9 cellular contexts compared by ENCODE assay signal in genomic region chr3:193190387-193190786, GRCh38. TPM values are rescaled to one million over a fixed set of nuclear protein-coding genes. Genes with fewer than 3 reads are reported as not detected.
DNase-seq lines count a peak whose midpoint lies in the region; ATAC-seq, FAIRE-seq and TF ChIP-seq lines count a peak whose summit lies in the region.
"Had no signal": no experiment of that assay in that cellular context is flagged by ENCODE, and none has a peak within 500 bp of the region (broad histone marks: within the 10 kb centered on the region; RNA-seq: fewer than 3 reads in every experiment).

No MANE protein-coding gene starts in this region.

- no peaks in the 10 kb centered on the region for H3K9me3 Mint-ChIP-seq in neural crest cell

- H3K27ac Mint-ChIP-seq in neural crest cell (ENCODE audit: unreplicated experiment): no peak overlapping the region

- no peaks in the 10 kb centered on the region for H3K4me1 Mint-ChIP-seq in neural crest cell

- no peak overlapping the region for H3K4me3 Mint-ChIP-seq in neural crest cell

- no peaks in the 10 kb centered on the region for H3K36me3 ChIP-seq in bronchial epithelial cell (ENCODE audit: control insufficient read depth, insufficient read depth, low read length)

- H3K4me3 ChIP-seq in bronchial epithelial cell (ENCODE audit: low read depth, low read length): no peak overlapping the region

- H3K27me3 ChIP-seq in bronchial epithelial cell (ENCODE audit: control insufficient read depth, insufficient read depth, low read length): no peaks in the 10 kb centered on the region

- peak; percentile 58 for ATAC-seq in HG02623 (IDR thresholded peaks at IDR 0.05; ENCODE audit: unreplicated experiment)
- ATAC-seq in HG03108 (IDR thresholded peaks at IDR 0.05; ENCODE audit: unreplicated experiment): no peak

- FAIRE-seq in bronchial epithelial cell (lab: Jason Lieb, UNC): no peak
- FAIRE-seq: A204.1 had no signal

- H3K36me3 Mint-ChIP-seq in neural crest cell (ENCODE audit: low read depth): no peaks in the 10 kb centered on the region

- DNase-seq in NCI-H1417 (lab: John Stamatoyannopoulos, UW) (peak; percentile 19 to 79 (median 61)), NCI-H1417 treated with DMSO at 0.1 percent for 48 hours (lab: John Stamatoyannopoulos, UW) (no peak), NCI-H2196 treated with DMSO at 0.1 percent for 48 hours (lab: John Stamatoyannopoulos, UW; ENCODE audit: unreplicated experiment) (peak; percentile 81), bronchial epithelial cell (ENCODE audit: low read depth) (peak; percentile 54), neural crest cell (ENCODE audit: low read depth, low spot score) (peak; percentile 13)
- DNase-seq in activated naive CD4-positive, alpha-beta T cell (lab: John Stamatoyannopoulos, UW): no peak

- H3K27me3 Mint-ChIP-seq in neural crest cell (ENCODE audit: low read depth): peaks cover 2% of the 10 kb centered on the region

- TF ChIP-seq CTCF in bronchial epithelial cell (IDR thresholded peaks at IDR 0.05; ENCODE audit: insufficient read depth, low read length, severe bottlenecking) (peak; percentile 60), neural crest cell (conservative IDR thresholded peaks at IDR 0.05) (peak; percentile 63)

RNA-seq across cellular contexts. Expression of gene PLAAT1, which starts 50.6 kb away (rescaled TPM):
- total RNA-seq in bronchial epithelial cell (1.6 and 4.5 TPM in 2 replicates), neural crest cell (3.0 and 4.0 TPM in 2 replicates)

Comparison
In these comparisons a context has a peak if more than half of its experiments do, and no peak if none do; other contexts are left out.
1. DNase-seq: peak in NCI-H1417 (3 of 3), NCI-H2196 treated with DMSO at 0.1 percent for 48 hours (single experiment), bronchial epithelial cell (single experiment) and neural crest cell (single experiment); none in NCI-H1417 treated with DMSO at 0.1 percent for 48 hours (single experiment) and activated naive CD4-positive, alpha-beta T cell (0 of 4).